In genomic region chr14:22918519-22918808, GRCh38 we compare ENCODE assay signal across 6 cellular contexts. TPM values are rescaled to one million over a fixed set of nuclear protein-coding genes. Genes with fewer than 3 reads are reported as not detected.
DNase-seq lines count a peak whose midpoint lies in the region; ATAC-seq and TF ChIP-seq lines count a peak whose summit lies in the region.

No MANE protein-coding gene starts in this region.

- H3K9me3 Mint-ChIP-seq in immature natural killer cell = no peaks in the 10 kb centered on the region

- WGBS in SK-N-SH (ENCODE audit: low lambda C conversion rate) = under 1% methylated on average over 8 of the region's 12 CpGs

- H4K20me1 ChIP-seq in SK-N-SH (ENCODE audit: insufficient read depth) = no peaks in the 10 kb centered on the region

- peaks cover 53% of the 10 kb centered on the region for H3K79me2 ChIP-seq in SK-N-SH (ENCODE audit: insufficient read depth)

- H3K4me3 ChIP-seq in SK-N-SH (ENCODE audit: low read depth in 2 of 2, low read length in 1 of 2) = peak overlapping the region; percentile 77 to 85

- H2AFZ ChIP-seq in SK-N-SH (ENCODE audit: low read depth) = peak overlapping the region; percentile 80

- no peak for TF ChIP-seq CTCF in SK-N-SH (IDR thresholded peaks at IDR 0.05)

- ATAC-seq in GM19324 (IDR thresholded peaks at IDR 0.05; ENCODE audit: low FRiP score, unreplicated experiment) (peak; percentile 2), HG02852 (IDR thresholded peaks at IDR 0.05; ENCODE audit: unreplicated experiment) (no peak), GM19328 (IDR thresholded peaks at IDR 0.05; ENCODE audit: unreplicated experiment) (no peak)

- H3K9me3 ChIP-seq in SK-N-SH = no peaks in the 10 kb centered on the region

- H3K4me1 Mint-ChIP-seq in immature natural killer cell = peaks cover 32 to 48% of the 10 kb centered on the region in 2 donors

- peaks cover 11 to 13% (median 13%) of the 10 kb centered on the region in 3 donors for H3K27me3 Mint-ChIP-seq in immature natural killer cell (ENCODE audit: low read depth in 3 of 3)

- H3K27ac ChIP-seq in SK-N-SH (ENCODE audit: low read depth in 2 of 2, low read length in 1 of 2) = peak overlapping the region; percentile 97 to 98

- no peak for TF ChIP-seq EP300 in SK-N-SH (IDR thresholded peaks at IDR 0.05; ENCODE audit: borderline replicate concordance in 1 of 2, low read depth in 1 of 2, low read length in 1 of 2)

- peaks cover 0 to 9% of the 10 kb centered on the region in 2 experiments; a peak in 2 of 4 replicates for H3K4me1 ChIP-seq in SK-N-SH (ENCODE audit: control insufficient read depth in 1 of 2, insufficient read depth in 2 of 2, low read depth in 1 of 2, low read length in 1 of 2)

- DNase-seq in SK-N-SH = peak; percentile 54
- no peak for DNase-seq in immature natural killer cell
- no peak for DNase-seq in activated CD4-positive, alpha-beta T cell treated with anti-CD3 and anti-CD28 coated beads for 48 hours

- peaks cover 15% of the 10 kb centered on the region for H3F3A ChIP-seq in SK-N-SH (replicated peaks; ENCODE audit: insufficient read depth)

- peak overlapping the region; percentile 75 for H3K4me2 ChIP-seq in SK-N-SH

- peak overlapping the region; percentile 89 for H3K9ac ChIP-seq in SK-N-SH

- POLR2A ChIA-PET in SK-N-SH (lab: Yijun Ruan, JAX) = interaction anchor here (1.1 to 3.2 kb wide), 3 partner anchors 11 to 70 kb away, joined by 3 to 15 read pairs (median 11); partner anchors contain the start of genes PRMT5 and REM2

- H3K36me3 ChIP-seq in SK-N-SH (replicated peaks in 1 of 2; ENCODE audit: control insufficient read depth in 1 of 2, insufficient read depth in 2 of 2, low read length in 1 of 2) = peaks cover 30 to 35% of the 10 kb centered on the region in 2 experiments

- peaks cover 4 to 20% (median 17%) of the 10 kb centered on the region in 3 donors for H3K36me3 Mint-ChIP-seq in immature natural killer cell

- H3K27ac Mint-ChIP-seq in immature natural killer cell = peak overlapping the region; percentile 99 to 100 (median 100)

- H3K9me2 ChIP-seq in SK-N-SH = no peaks in the 10 kb centered on the region

- peak overlapping the region; percentile 94 to 99 (median 95) for H3K4me3 Mint-ChIP-seq in immature natural killer cell

- CTCF ChIA-PET in SK-N-SH (lab: Yijun Ruan, JAX) = interaction anchor here (0.7 to 6.8 kb wide), 13 partner anchors 12 to 159 kb away, joined by 3 to 34 read pairs (median 4); partner anchors contain the start of gene LRP10

- no peaks in the 10 kb centered on the region for H3K27me3 ChIP-seq in SK-N-SH (ENCODE audit: insufficient read depth)

- no peak for TF ChIP-seq RAD21 in SK-N-SH (IDR thresholded peaks at IDR 0.05; ENCODE audit: low read length)

TF ChIP-seq in SK-N-SH, 30 proteins besides CTCF, POLR2A, EP300 and RAD21:
- TF ChIP-seq RXRA (IDR thresholded peaks at IDR 0.05; ENCODE audit: borderline replicate concordance, low read depth) = no peak
- TF ChIP-seq GATA2 (CRISPR knock-in tag; IDR thresholded peaks at IDR 0.05) = no peak
- TF ChIP-seq POLR2AphosphoS5 (IDR thresholded peaks at IDR 0.05; ENCODE audit: low read depth, low read length) = no peak
- TF ChIP-seq FOSL2 (IDR thresholded peaks at IDR 0.05; ENCODE audit: borderline replicate concordance, low read depth) = no peak
- TF ChIP-seq ELF1 (IDR thresholded peaks at IDR 0.05) = no peak
- TF ChIP-seq MEF2A (IDR thresholded peaks at IDR 0.05; ENCODE audit: borderline replicate concordance, low read depth) = no peak
- TF ChIP-seq TCF12 (IDR thresholded peaks at IDR 0.05) = no peak
- TF ChIP-seq USF1 (IDR thresholded peaks at IDR 0.05; ENCODE audit: borderline replicate concordance, low read depth) = no peak
- no peak for TF ChIP-seq RCOR1 (IDR thresholded peaks at IDR 0.05; ENCODE audit: low read length)
- no peak for TF ChIP-seq FOXM1 (IDR thresholded peaks at IDR 0.05; ENCODE audit: low read depth)
- no peak for TF ChIP-seq TAF1 (IDR thresholded peaks at IDR 0.05; ENCODE audit: borderline replicate concordance, low read depth, low read length)
TF ChIP-seq in SK-N-SH: peak in this region for 0.

RNA-seq across cellular contexts. Expression of gene RBM23, which starts 0.5 kb away (rescaled TPM):
- 52.4 and 65.5 TPM in 2 replicates for polyA plus RNA-seq in SK-N-SH (2012; rRNA removed)
- 70.3 and 76.0 TPM in 2 replicates for polyA plus RNA-seq in SK-N-SH (2012; cell fraction: cytosol; rRNA removed)
- polyA plus RNA-seq in SK-N-SH (2012; cell fraction: nucleus; rRNA removed) = 97.7 and 97.9 TPM in 2 replicates
- polyA plus RNA-seq in immature natural killer cell = 10 to 100 TPM; 80.9 to 91.9 (median 85.5) TPM

RNA-seq across cellular contexts. Expression of gene PRMT5, which starts 10.7 kb away (rescaled TPM):
- polyA plus RNA-seq in SK-N-SH (2012; rRNA removed) = 132 and 174 TPM in 2 replicates
- 103 and 123 TPM in 2 replicates for polyA plus RNA-seq in SK-N-SH (2012; cell fraction: cytosol; rRNA removed)
- polyA plus RNA-seq in SK-N-SH (2012; cell fraction: nucleus; rRNA removed) = 158 and 224 TPM in 2 replicates
- polyA plus RNA-seq in immature natural killer cell = 10 to 100 TPM; 32.9 to 34.9 (median 34.7) TPM

RNA-seq across cellular contexts. Expression of gene REM2, which starts 35.4 kb away (rescaled TPM):
- polyA plus RNA-seq in SK-N-SH (2012; rRNA removed) (0.26 and 0.36 TPM in 2 replicates), immature natural killer cell (under 1 TPM; 0.22 to 0.74 (median 0.66) TPM)
- polyA plus RNA-seq in SK-N-SH (2012; cell fraction: cytosol; rRNA removed) = 0.12 and 0.17 TPM in 2 replicates
- 1.2 TPM in 2 replicates for polyA plus RNA-seq in SK-N-SH (2012; cell fraction: nucleus; rRNA removed)

RNA-seq across cellular contexts. Expression of gene HAUS4, which starts 38.4 kb away (rescaled TPM):
- 25.0 and 27.3 TPM in 2 replicates for polyA plus RNA-seq in SK-N-SH (2012; rRNA removed)
- 20.8 and 25.7 TPM in 2 replicates for polyA plus RNA-seq in SK-N-SH (2012; cell fraction: cytosol; rRNA removed)
- 32.3 and 38.8 TPM in 2 replicates for polyA plus RNA-seq in SK-N-SH (2012; cell fraction: nucleus; rRNA removed)
- 10 to 100 TPM; 23.0 to 26.2 (median 23.2) TPM for polyA plus RNA-seq in immature natural killer cell

RNA-seq across cellular contexts. Expression of gene LRP10, which starts 46.9 kb away (rescaled TPM):
- polyA plus RNA-seq in SK-N-SH (2012; rRNA removed) (87.8 and 117 TPM in 2 replicates), immature natural killer cell (100 to 1,000 TPM in 2 of 3 donors, 10 to 100 TPM in 1; 74.6 to 146 (median 136) TPM)
- polyA plus RNA-seq in SK-N-SH (2012; cell fraction: cytosol; rRNA removed) = 37.3 and 79.1 TPM in 2 replicates
- polyA plus RNA-seq in SK-N-SH (2012; cell fraction: nucleus; rRNA removed) = 78.8 and 101 TPM in 2 replicates
